In the genomic region with DNA sequence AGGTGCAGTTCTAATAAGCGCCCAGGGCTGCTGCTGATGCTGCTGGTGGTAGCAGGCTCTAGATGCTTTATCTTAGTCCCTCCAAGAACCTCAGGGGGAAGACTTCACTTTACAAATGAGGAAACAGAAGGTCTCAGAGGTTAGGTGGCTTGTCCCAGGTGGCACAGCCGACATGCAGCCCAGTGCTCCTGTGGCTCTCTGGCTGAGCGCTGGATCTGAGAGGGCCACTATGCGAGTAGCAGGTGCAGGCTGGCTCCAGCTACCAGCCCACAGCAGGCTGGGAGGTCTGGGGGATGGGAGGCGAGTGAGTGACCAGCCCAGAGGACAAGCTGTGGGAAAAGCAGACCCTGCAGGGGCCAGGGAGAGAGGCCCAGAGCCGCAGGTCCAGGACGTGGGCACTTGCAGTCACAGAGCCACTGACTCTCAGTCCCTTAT, we compare ENCODE assay signal across 10 cellular contexts. TPM values are rescaled to one million over a fixed set of nuclear protein-coding genes. Genes with fewer than 3 reads are reported as not detected.
A peak's percentile ranks its signal among the peaks of the same experiment; 100 is the strongest.
DNase-seq lines count a peak whose midpoint lies in the region; ATAC-seq and TF ChIP-seq lines count a peak whose summit lies in the region.
"Had no signal": no experiment of that assay in that cellular context is flagged by ENCODE, and none has a peak within 500 bp of the region (broad histone marks: within the 10 kb centered on the region; RNA-seq: fewer than 3 reads in every experiment).

No MANE protein-coding gene starts in this region.

- ATAC-seq in GM19463 (IDR thresholded peaks at IDR 0.05; ENCODE audit: unreplicated experiment) (no peak), HG02610 (IDR thresholded peaks at IDR 0.05; ENCODE audit: unreplicated experiment) (no peak)

- H3K4me1 Mint-ChIP-seq in dendritic cell treated with granulocyte-macrophage colony-stimulating factor and Interleukin-4, amounts not matched to agents 40 ng/mL and 50 ng/mL, for 4 days (ENCODE audit: low read depth), result peaks cover 97% of the 10 kb centered on the region
- peaks cover 73% of the 10 kb centered on the region for H3K4me1 Mint-ChIP-seq in stimulated activated naive CD8-positive, alpha-beta T cell treated with anti-CD3 and anti-CD28 coated beads, Interleukin-15, Interleukin-2, amounts not matched to agents 100 ng/mL and 50 ng/mL, for 24 hours (ENCODE audit: low read depth)

- no peaks in the 10 kb centered on the region for H3K9me3 Mint-ChIP-seq in dendritic cell treated with granulocyte-macrophage colony-stimulating factor and Interleukin-4, amounts not matched to agents 40 ng/mL and 50 ng/mL, for 4 days
- no peaks in the 10 kb centered on the region for H3K9me3 Mint-ChIP-seq in stimulated activated naive CD8-positive, alpha-beta T cell treated with anti-CD3 and anti-CD28 coated beads, Interleukin-15, Interleukin-2, amounts not matched to agents 100 ng/mL and 50 ng/mL, for 24 hours
- H3K9me3 Mint-ChIP-seq: brain had no signal

- no peak for TF ChIP-seq POLR2A in NB4 (IDR thresholded peaks at IDR 0.05; ENCODE audit: extremely low read depth, insufficient read length)

- TF ChIP-seq CTCF in NB4 (IDR thresholded peaks at IDR 0.05; ENCODE audit: low read depth, low read length), result no peak

- H3K27me3 Mint-ChIP-seq in dendritic cell treated with granulocyte-macrophage colony-stimulating factor and Interleukin-4, amounts not matched to agents 40 ng/mL and 50 ng/mL, for 4 days, result no peaks in the 10 kb centered on the region
- H3K27me3 Mint-ChIP-seq in stimulated activated naive CD8-positive, alpha-beta T cell treated with anti-CD3 and anti-CD28 coated beads, Interleukin-15, Interleukin-2, amounts not matched to agents 100 ng/mL and 50 ng/mL, for 24 hours, result no peaks in the 10 kb centered on the region
- H3K27me3 Mint-ChIP-seq: brain had no signal

- peak; percentile 40 for DNase-seq in SIG-M5 treated with dmso at 0.1 percent for 504 hours (lab: John Stamatoyannopoulos, UW; ENCODE audit: unreplicated experiment)
- no peak for DNase-seq in SIG-M5 (lab: John Stamatoyannopoulos, UW)
- peak; percentile 69 for DNase-seq in NB4 (ENCODE audit: low read depth)
- DNase-seq in mucosa of gallbladder (ENCODE audit: low spot score), result no peak
- DNase-seq: SHP77 treated with DMSO at 0.1 percent for 48 hours had no signal

- peaks cover 88% of the 10 kb centered on the region for H3K36me3 Mint-ChIP-seq in dendritic cell treated with granulocyte-macrophage colony-stimulating factor and Interleukin-4, amounts not matched to agents 40 ng/mL and 50 ng/mL, for 4 days (ENCODE audit: low read depth)
- peaks cover 23% of the 10 kb centered on the region for H3K36me3 Mint-ChIP-seq in stimulated activated naive CD8-positive, alpha-beta T cell treated with anti-CD3 and anti-CD28 coated beads, Interleukin-15, Interleukin-2, amounts not matched to agents 100 ng/mL and 50 ng/mL, for 24 hours (ENCODE audit: low read depth)

- H3K4me3 ChIP-seq in NB4 (ENCODE audit: low read depth, low read length), result peak overlapping the region; percentile 7

- intact Hi-C loops in dendritic cell treated with granulocyte-macrophage colony-stimulating factor and Interleukin-4, amounts not matched to agents 40 ng/mL and 50 ng/mL, for 4 days (cut with micrococcal nuclease), result loop anchor here (5.0 to 10.0 kb wide), 2 partner anchors 35 to 272 kb away; no protein-coding TSS in a partner anchor

- H3K27ac Mint-ChIP-seq in dendritic cell treated with granulocyte-macrophage colony-stimulating factor and Interleukin-4, amounts not matched to agents 40 ng/mL and 50 ng/mL, for 4 days, result peak overlapping the region; percentile 100
- H3K27ac Mint-ChIP-seq in stimulated activated naive CD8-positive, alpha-beta T cell treated with anti-CD3 and anti-CD28 coated beads, Interleukin-15, Interleukin-2, amounts not matched to agents 100 ng/mL and 50 ng/mL, for 24 hours, result peak overlapping the region; percentile 100

- peak overlapping the region; percentile 90 for H3K4me3 Mint-ChIP-seq in dendritic cell treated with granulocyte-macrophage colony-stimulating factor and Interleukin-4, amounts not matched to agents 40 ng/mL and 50 ng/mL, for 4 days
- H3K4me3 Mint-ChIP-seq in stimulated activated naive CD8-positive, alpha-beta T cell treated with anti-CD3 and anti-CD28 coated beads, Interleukin-15, Interleukin-2, amounts not matched to agents 100 ng/mL and 50 ng/mL, for 24 hours, result peak overlapping the region; percentile 96
- H3K4me3 Mint-ChIP-seq: brain had no signal

RNA-seq across cellular contexts. Expression of a gene that starts 10.8 kb away (rescaled TPM):
- 20.7 TPM for total RNA-seq in mucosa of gallbladder

Comparison
In these comparisons a context has a peak if more than half of its experiments do, and no peak if none do; other contexts are left out.
1. DNase-seq: peak in SIG-M5 treated with dmso at 0.1 percent for 504 hours (single experiment) and NB4 (single experiment); none in SIG-M5 (single experiment) and mucosa of gallbladder (single experiment).